1 cellular context compared by ENCODE assay signal in the genomic region with DNA sequence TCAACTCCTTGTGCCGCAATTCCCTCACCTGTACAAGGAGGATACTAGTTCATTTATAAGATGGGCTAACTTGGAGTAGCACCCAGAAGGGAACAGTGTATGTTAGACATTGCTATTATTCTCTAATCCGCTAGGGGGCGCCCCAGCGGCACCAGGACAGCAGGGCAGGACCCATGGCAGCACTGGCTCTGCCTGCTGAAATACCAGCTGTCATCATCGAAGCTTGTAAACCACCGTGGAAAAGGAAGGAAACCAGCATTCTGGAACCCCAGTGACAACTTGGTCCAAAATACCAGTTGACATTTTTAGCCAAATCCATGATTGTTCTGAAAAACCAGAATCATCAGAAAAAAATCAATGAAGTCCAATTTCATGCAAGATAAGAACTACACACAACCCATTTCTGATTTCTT.
A peak's percentile ranks its signal among the peaks of the same experiment; 100 is the strongest.
TF ChIP-seq lines count a peak whose summit lies in the region.

No MANE protein-coding gene starts in this region.

TF ChIP-seq in K562, 482 proteins besides CTCF, POLR2A, EP300 and RAD21 (continued from another document):
- TF ChIP-seq, protein P1, sequence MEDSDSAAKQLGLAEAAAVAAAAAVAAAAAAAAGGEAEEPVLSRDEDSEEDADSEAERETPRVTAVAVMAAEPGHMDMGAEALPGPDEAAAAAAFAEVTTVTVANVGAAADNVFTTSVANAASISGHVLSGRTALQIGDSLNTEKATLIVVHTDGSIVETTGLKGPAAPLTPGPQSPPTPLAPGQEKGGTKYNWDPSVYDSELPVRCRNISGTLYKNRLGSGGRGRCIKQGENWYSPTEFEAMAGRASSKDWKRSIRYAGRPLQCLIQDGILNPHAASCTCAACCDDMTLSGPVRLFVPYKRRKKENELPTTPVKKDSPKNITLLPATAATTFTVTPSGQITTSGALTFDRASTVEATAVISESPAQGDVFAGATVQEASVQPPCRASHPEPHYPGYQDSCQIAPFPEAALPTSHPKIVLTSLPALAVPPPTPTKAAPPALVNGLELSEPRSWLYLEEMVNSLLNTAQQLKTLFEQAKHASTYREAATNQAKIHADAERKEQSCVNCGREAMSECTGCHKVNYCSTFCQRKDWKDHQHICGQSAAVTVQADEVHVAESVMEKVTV (CRISPR knock-in tag; IDR thresholded peaks at IDR 0.05), result peak; percentile 75
- no peak for TF ChIP-seq HDAC1 (IDR thresholded peaks at IDR 0.05)
